Comparison of ENCODE assay signal across 10 cellular contexts in genomic region chr9:75148551-75148950, GRCh38.
DNase-seq lines count a peak whose midpoint lies in the region; ATAC-seq and TF ChIP-seq lines count a peak whose summit lies in the region.
"Had no signal": no experiment of that assay in that cellular context is flagged by ENCODE, and none has a peak within 500 bp of the region (broad histone marks: within the 10 kb centered on the region; RNA-seq: fewer than 3 reads in every experiment).

No MANE protein-coding gene starts in this region.

- WGBS in tibial nerve, 2 donors: 29 to 39% methylated on average over 1 of the region's 1 CpG

- H3K36me3 ChIP-seq in left ventricle myocardium inferior (peaks cover 34% of the 10 kb centered on the region), tibial nerve (peaks cover 0 to 52% (median 14%) of the 10 kb centered on the region in 3 donors)

- H3K27ac ChIP-seq in left ventricle myocardium inferior (replicated peaks) (no peak overlapping the region), tibial nerve (peak overlapping the region in 3 of 4 donors; percentile 4 to 9 (median 4))

- no peak for DNase-seq in Right ventricle myocardium inferior (ENCODE audit: missing footprints)
- DNase-seq in left ventricle myocardium inferior: no peak
- DNase-seq in activated CD8-positive, alpha-beta T cell treated with anti-CD3 and anti-CD28 coated beads, Interleukin-2, amount 10 ng/mL, durations not matched to agents 7 days and 5 days: peak; percentile 44
- DNase-seq in immature natural killer cell: no peak
- no peak for DNase-seq in tibial nerve (ENCODE audit: low spot score in 2 of 2)
- no peak for DNase-seq in NCI-H2107 treated with DMSO at 0.1 percent for 48 hours (lab: John Stamatoyannopoulos, UW; ENCODE audit: unreplicated experiment)
- no peak for DNase-seq in effector CD4-positive, alpha-beta T cell
- DNase-seq: Calu3 had no signal

- TF ChIP-seq EP300 in tibial nerve (IDR thresholded peaks at IDR 0.05): no peak

- H3K4me3 ChIP-seq in left ventricle myocardium inferior (no peak overlapping the region), tibial nerve (no peak overlapping the region)

- peaks cover 11% of the 10 kb centered on the region for H3K9me3 ChIP-seq in left ventricle myocardium inferior (replicated peaks)
- H3K9me3 ChIP-seq in tibial nerve: peaks cover 0 to 9% (median 2%) of the 10 kb centered on the region in 4 donors

- POLR2A ChIA-PET in activated CD8-positive, alpha-beta T cell treated with anti-CD3 and anti-CD28 coated beads, Interleukin-2, amount 10 ng/mL, durations not matched to agents 7 days and 5 days (lab: Charles Lee): interaction anchor here (1.2 to 2.1 kb wide), 3 partner anchors 27 to 196 kb away, joined by 3 to 26 read pairs (median 4); partner anchors contain the start of genes C9orf40, NMRK1 and OSTF1

- intact Hi-C loops in Right ventricle myocardium inferior (cut with DNase I) (no loop called here), left ventricle myocardium inferior (cut with micrococcal nuclease) (no loop called here)

- peak; percentile 39 for ATAC-seq in Right ventricle myocardium inferior
- ATAC-seq in activated CD8-positive, alpha-beta T cell treated with anti-CD3 and anti-CD28 coated beads, Interleukin-2, amount 10 ng/mL, durations not matched to agents 7 days and 5 days: peak; percentile 55
- ATAC-seq in GM18517 (IDR thresholded peaks at IDR 0.05; ENCODE audit: unreplicated experiment): no peak
- ATAC-seq: Panc1 had no signal

- no peak for TF ChIP-seq POLR2A in tibial nerve (IDR thresholded peaks at IDR 0.05)

- H3K27me3 Mint-ChIP-seq in activated CD8-positive, alpha-beta T cell treated with anti-CD3 and anti-CD28 coated beads, Interleukin-2, amount 10 ng/mL, durations not matched to agents 7 days and 5 days (ENCODE audit: low read depth): no peaks in the 10 kb centered on the region
- H3K27me3 Mint-ChIP-seq in immature natural killer cell (ENCODE audit: low read depth in 3 of 3): peaks cover 6 to 16% (median 7%) of the 10 kb centered on the region in 3 donors

- H3K27me3 ChIP-seq in left ventricle myocardium inferior (ENCODE audit: low read depth) (no peaks in the 10 kb centered on the region), tibial nerve (no peaks in the 10 kb centered on the region)

- peak overlapping the region; percentile 96 for H3K27ac Mint-ChIP-seq in activated CD8-positive, alpha-beta T cell treated with anti-CD3 and anti-CD28 coated beads, Interleukin-2, amount 10 ng/mL, durations not matched to agents 7 days and 5 days
- peak overlapping the region; percentile 88 to 96 (median 94) for H3K27ac Mint-ChIP-seq in immature natural killer cell

- TF ChIP-seq CTCF in left ventricle myocardium inferior (IDR thresholded peaks at IDR 0.05; ENCODE audit: borderline replicate concordance) (no peak), tibial nerve (IDR thresholded peaks at IDR 0.05) (no peak)

- H3K4me1 ChIP-seq in left ventricle myocardium inferior (peaks cover 14% of the 10 kb centered on the region), tibial nerve (peaks cover 0 to 13% (median 9%) of the 10 kb centered on the region in 4 donors)

- H3K4me1 Mint-ChIP-seq in activated CD8-positive, alpha-beta T cell treated with anti-CD3 and anti-CD28 coated beads, Interleukin-2, amount 10 ng/mL, durations not matched to agents 7 days and 5 days (ENCODE audit: low read depth): peaks cover 85% of the 10 kb centered on the region
- peaks cover 90 to 99% of the 10 kb centered on the region in 2 donors for H3K4me1 Mint-ChIP-seq in immature natural killer cell

- peaks cover 10% of the 10 kb centered on the region for H3K9me3 Mint-ChIP-seq in activated CD8-positive, alpha-beta T cell treated with anti-CD3 and anti-CD28 coated beads, Interleukin-2, amount 10 ng/mL, durations not matched to agents 7 days and 5 days (ENCODE audit: insufficient read depth)
- peaks cover 0 to 6% (median 2%) of the 10 kb centered on the region in 6 donors for H3K9me3 Mint-ChIP-seq in immature natural killer cell

- CTCF ChIA-PET in activated CD8-positive, alpha-beta T cell treated with anti-CD3 and anti-CD28 coated beads, Interleukin-2, amount 10 ng/mL, durations not matched to agents 7 days and 5 days (lab: Charles Lee): interaction anchor here (0.6 to 4.0 kb wide), 7 partner anchors 14 to 375 kb away, joined by 3 to 22 read pairs (median 5); no protein-coding TSS in a partner anchor

- peak overlapping the region; percentile 54 for H3K4me3 Mint-ChIP-seq in activated CD8-positive, alpha-beta T cell treated with anti-CD3 and anti-CD28 coated beads, Interleukin-2, amount 10 ng/mL, durations not matched to agents 7 days and 5 days
- H3K4me3 Mint-ChIP-seq in immature natural killer cell: peak overlapping the region; percentile 65 to 86 (median 81)

- H3K36me3 Mint-ChIP-seq in activated CD8-positive, alpha-beta T cell treated with anti-CD3 and anti-CD28 coated beads, Interleukin-2, amount 10 ng/mL, durations not matched to agents 7 days and 5 days (ENCODE audit: low read depth): peaks cover 76% of the 10 kb centered on the region
- H3K36me3 Mint-ChIP-seq in immature natural killer cell: peaks cover 32 to 37% (median 35%) of the 10 kb centered on the region in 3 donors
